8 cellular contexts compared by ENCODE assay signal in genomic region chr15:51076898-51077564, GRCh38. TPM values are rescaled to one million over a fixed set of nuclear protein-coding genes. Genes with fewer than 3 reads are reported as not detected.
DNase-seq lines count a peak whose midpoint lies in the region; ATAC-seq and TF ChIP-seq lines count a peak whose summit lies in the region.

No MANE protein-coding gene starts in this region.

- peak overlapping the region; percentile 28; the same call in 1 of the 2 replicates for H3K4me3 ChIP-seq in BLaER1
- peak overlapping the region; percentile 55 for H3K4me3 ChIP-seq in GM23338
- H3K4me3 ChIP-seq in skeletal muscle tissue (ENCODE audit: low read length in 3 of 3): peak overlapping the region in 2 of 3 donors; percentile 4 to 38

- H3K27ac Mint-ChIP-seq in GM23338: peak overlapping the region; percentile 22; the same call in 1 of the 2 replicates

- peak; percentile 73 for DNase-seq in GM23338 (ENCODE audit: low spot score)
- DNase-seq in UCSD-AML1 (lab: John Stamatoyannopoulos, UW; ENCODE audit: unreplicated experiment): peak; percentile 72
- peak; percentile 77 for DNase-seq in cardiac septum (ENCODE audit: low spot score)
- DNase-seq in NCI-H446 treated with DMSO at 0.1 percent for 48 hours (lab: John Stamatoyannopoulos, UW): no peak
- DNase-seq in COR-L47 (lab: John Stamatoyannopoulos, UW): no peak
- no peak for DNase-seq in NCI-H2029 (lab: John Stamatoyannopoulos, UW)

- H4K20me1 ChIP-seq in BLaER1: no peaks in the 10 kb centered on the region
- no peaks in the 10 kb centered on the region for H4K20me1 ChIP-seq in GM23338 (replicated peaks; ENCODE audit: insufficient read depth)

- H3K9me3 Mint-ChIP-seq in GM23338: no peaks in the 10 kb centered on the region

- H3K4me2 ChIP-seq in BLaER1 (peak overlapping the region; percentile 25), GM23338 (peak overlapping the region; percentile 84)

- intact Hi-C loops in cardiac septum (cut with DNase I): no loop called here

- peak overlapping the region; percentile 88 for H2AFZ ChIP-seq in GM23338

- H3K27me3 ChIP-seq in BLaER1: no peaks in the 10 kb centered on the region
- H3K27me3 ChIP-seq in GM23338 (ENCODE audit: insufficient read depth): no peaks in the 10 kb centered on the region
- H3K27me3 ChIP-seq in skeletal muscle tissue (ENCODE audit: control insufficient read depth in 3 of 3, insufficient read depth in 3 of 3, low read length in 3 of 3): no peaks in the 10 kb centered on the region

- H3K4me1 ChIP-seq in BLaER1 (peaks cover 17% of the 10 kb centered on the region), GM23338 (ENCODE audit: insufficient read depth) (peaks cover 12% of the 10 kb centered on the region), skeletal muscle tissue (ENCODE audit: control insufficient read depth in 3 of 3, insufficient read depth in 3 of 3, low read length in 3 of 3) (peaks cover 4 to 18% (median 6%) of the 10 kb centered on the region in 3 donors)

- TF ChIP-seq CTCF in GM23338 (conservative IDR thresholded peaks at IDR 0.05; ENCODE audit: low read depth in 2 of 2): no peak

- H3K9ac ChIP-seq in BLaER1 (no peak overlapping the region), skeletal muscle tissue (ENCODE audit: low read depth in 1 of 3, low read length in 3 of 3) (peak overlapping the region in 1 of 3 donors; percentile 50)

- H3K4me1 Mint-ChIP-seq in GM23338: peaks cover 23% of the 10 kb centered on the region

- peak overlapping the region; percentile 54; the same call in 2 of the 3 replicates for H3K4me3 Mint-ChIP-seq in GM23338

- H3K27ac ChIP-seq in BLaER1 (no peak overlapping the region), GM23338 (ENCODE audit: low read depth) (peak overlapping the region; percentile 97), skeletal muscle tissue (ENCODE audit: low read depth, low read length) (peak overlapping the region; percentile 38)

- H3F3A ChIP-seq in GM23338 (replicated peaks; ENCODE audit: low read depth): no peaks in the 10 kb centered on the region

- H3K9me3 ChIP-seq in BLaER1: peaks cover 7% of the 10 kb centered on the region; the same call in 1 of the 2 replicates
- H3K9me3 ChIP-seq in skeletal muscle tissue (ENCODE audit: control insufficient read depth in 3 of 3, low read length in 3 of 3): no peaks in the 10 kb centered on the region

- no peaks in the 10 kb centered on the region; the same call in 2 of the 3 replicates for H3K36me3 Mint-ChIP-seq in GM23338 (ENCODE audit: low read depth)

- no peaks in the 10 kb centered on the region for H3K79me2 ChIP-seq in GM23338 (replicated peaks; ENCODE audit: insufficient read depth)

- H3K36me3 ChIP-seq in BLaER1 (no peaks in the 10 kb centered on the region), GM23338 (ENCODE audit: insufficient read depth) (no peaks in the 10 kb centered on the region), skeletal muscle tissue (ENCODE audit: control insufficient read depth in 3 of 3, insufficient read depth in 3 of 3, low read length in 3 of 3) (no peaks in the 10 kb centered on the region)

- ATAC-seq in GM23338: peak; percentile 87

- peaks cover 8% of the 10 kb centered on the region for H3K27me3 Mint-ChIP-seq in GM23338 (ENCODE audit: insufficient read depth, low read depth, poor library complexity)

- no peaks in the 10 kb centered on the region for H3K9me2 ChIP-seq in GM23338 (ENCODE audit: insufficient read depth)

TF ChIP-seq in GM23338, 12 proteins besides CTCF, POLR2A, EP300 and RAD21:
- peak; percentile 38; the same call in 1 of the 2 replicates for TF ChIP-seq CREB1 (CRISPR knock-in tag; IDR thresholded peaks at IDR 0.05; ENCODE audit: low read depth)
- no peak for TF ChIP-seq EZH2phosphoT487 (IDR thresholded peaks at IDR 0.05; ENCODE audit: unreplicated experiment)

RNA-seq across cellular contexts. Expression of gene TNFAIP8L3, which starts 17.7 kb away (rescaled TPM):
- 0.31 and 0.54 TPM in 2 replicates for total RNA-seq in GM23338 (2014; rRNA removed; shearing (Covaris generic))
- 0.21 and 0.23 TPM in 2 replicates for polyA plus RNA-seq in GM23338 (2016; fragmentation: Nextera tagmentation; extraction: Ambion mirVana)
- 4.8 TPM for total RNA-seq in cardiac septum
- 2.1 TPM for total RNA-seq in skeletal muscle tissue

Comparison
In these comparisons a context has a peak if more than half of its experiments do, and no peak if none do; other contexts are left out.
1. DNase-seq: peak in GM23338 (single experiment), UCSD-AML1 (single experiment) and cardiac septum (single experiment); none in NCI-H446 treated with DMSO at 0.1 percent for 48 hours (single experiment), COR-L47 (single experiment) and NCI-H2029 (single experiment).
2. Peak in every context shown above with its lines, with median percentiles within 50 percentile points of each other: H3K4me3 ChIP-seq.